Comparison of ENCODE assay signal across 1 cellular context in genomic region chr12:57244306-57244696, GRCh38.
TF ChIP-seq lines count a peak whose summit lies in the region.

No MANE protein-coding gene starts in this region.

TF ChIP-seq in GM23338, 12 proteins besides CTCF, POLR2A, EP300 and RAD21:
- no peak for TF ChIP-seq ZNF462 (CRISPR knock-in tag; IDR thresholded peaks at IDR 0.05)
- TF ChIP-seq ZNF331 (CRISPR knock-in tag; IDR thresholded peaks at IDR 0.05; ENCODE audit: low read depth): no peak
- no peak for TF ChIP-seq EZH2 (IDR thresholded peaks at IDR 0.05; ENCODE audit: low read depth, unreplicated experiment)
